Comparison of ENCODE assay signal across 8 cellular contexts in the genomic region with DNA sequence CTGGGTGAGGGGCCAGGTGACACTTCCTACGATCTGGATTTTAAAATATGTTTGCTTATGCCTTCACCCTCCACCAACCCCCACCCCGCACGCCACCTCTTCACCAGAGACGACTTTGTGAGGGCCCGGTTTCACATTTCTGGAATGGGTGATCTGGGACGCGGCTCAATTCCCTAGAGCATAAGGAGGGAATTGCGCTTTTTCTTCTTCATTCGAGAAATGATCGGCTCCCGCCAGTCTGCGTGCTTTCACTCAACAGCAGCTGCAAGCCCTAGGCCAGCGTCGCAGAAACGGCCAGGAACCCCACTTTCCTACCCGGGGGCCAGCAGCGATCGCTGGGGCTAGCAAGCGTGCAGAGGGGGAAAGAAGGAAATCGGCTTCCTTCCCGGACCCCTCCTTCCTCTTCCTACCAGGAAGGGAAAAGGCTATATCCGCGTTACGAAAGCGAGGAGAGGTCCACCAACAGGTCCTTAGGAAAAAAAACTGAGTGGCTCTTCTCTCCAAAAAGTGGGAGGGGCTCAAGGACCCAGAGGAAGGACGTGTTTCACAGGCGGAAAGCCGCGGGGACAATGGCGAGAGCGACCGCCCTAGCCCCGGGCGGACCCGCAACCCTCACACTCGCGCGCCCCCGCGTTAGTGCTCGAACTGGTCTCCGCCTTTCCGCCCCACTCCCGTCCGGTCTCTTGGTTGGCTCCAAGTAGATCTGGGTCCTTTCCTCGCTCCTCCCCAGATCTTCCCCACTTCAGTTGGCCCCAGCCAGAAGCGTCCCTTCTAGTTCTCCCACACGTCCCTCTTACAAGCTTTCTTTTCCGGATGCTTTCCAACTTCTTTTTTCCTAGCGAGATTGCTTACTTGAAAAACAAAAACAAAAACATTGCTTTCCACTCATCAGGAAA. TPM values are rescaled to one million over a fixed set of nuclear protein-coding genes. Genes with fewer than 3 reads are reported as not detected.
DNase-seq lines count a peak whose midpoint lies in the region; FAIRE-seq lines count a peak whose summit lies in the region.

No MANE protein-coding gene starts in this region.

- H3K36me3 ChIP-seq in esophagus (ENCODE audit: control insufficient read depth in 2 of 2, insufficient read depth in 2 of 2, low read length in 1 of 2): peaks cover 0 to 3% of the 10 kb centered on the region in 2 donors
- H3K36me3 ChIP-seq in thymus (ENCODE audit: control insufficient read depth, insufficient read depth): peaks cover 5% of the 10 kb centered on the region

- WGBS in esophagus, 2 donors: 1% methylated on average over 50 of the region's 50 CpGs
- WGBS in thymus: under 1% methylated on average over 50 of the region's 50 CpGs

- H3K27me3 ChIP-seq in esophagus (ENCODE audit: control insufficient read depth in 1 of 2, insufficient read depth in 2 of 2, low read length in 2 of 2) (no peaks in the 10 kb centered on the region), thymus (ENCODE audit: control insufficient read depth, insufficient read depth) (peaks cover 32% of the 10 kb centered on the region)

- no peak for DNase-seq in activated naive CD4-positive, alpha-beta T cell (lab: John Stamatoyannopoulos, UW)
- peak; percentile 96 for DNase-seq in mesenteric fat pad (ENCODE audit: low spot score)
- no peak for DNase-seq in HUDEP-2 (lab: John Stamatoyannopoulos, UW; ENCODE audit: unreplicated experiment in 76 of 76)
- DNase-seq in stimulated activated CD4-positive, alpha-beta T cell treated with anti-CD3 and anti-CD28 coated beads, Interleukin-2, amount 100 ng/mL, for 48 hours: no peak

- H3K36me3 Mint-ChIP-seq in activated naive CD4-positive, alpha-beta T cell treated with anti-CD3 and anti-CD28 coated beads, Interleukin-2, amount 50 U/mL, for 24 hours: peaks cover 2% of the 10 kb centered on the region

- peaks cover 53% of the 10 kb centered on the region for H3K27me3 Mint-ChIP-seq in activated naive CD4-positive, alpha-beta T cell treated with anti-CD3 and anti-CD28 coated beads, Interleukin-2, amount 50 U/mL, for 24 hours

- H3K4me1 Mint-ChIP-seq in activated naive CD4-positive, alpha-beta T cell treated with anti-CD3 and anti-CD28 coated beads, Interleukin-2, amount 50 U/mL, for 24 hours: peaks cover 31% of the 10 kb centered on the region

- peak overlapping the region; percentile 82 to 94 for H3K27ac ChIP-seq in esophagus (ENCODE audit: low read depth in 2 of 2, low read length in 1 of 2)
- peak overlapping the region; percentile 70 for H3K27ac ChIP-seq in thymus (ENCODE audit: low read depth)

- H3K27ac Mint-ChIP-seq in activated naive CD4-positive, alpha-beta T cell treated with anti-CD3 and anti-CD28 coated beads, Interleukin-2, amount 50 U/mL, for 24 hours: no peak overlapping the region

- FAIRE-seq in TTC549 (lab: Jason Lieb, UNC): peak; percentile 87

- H3K9me3 ChIP-seq in esophagus (ENCODE audit: control insufficient read depth in 2 of 2, insufficient read depth in 1 of 2, low read depth in 1 of 2, low read length in 1 of 2) (no peaks in the 10 kb centered on the region), thymus (ENCODE audit: control insufficient read depth) (no peaks in the 10 kb centered on the region)

- H3K4me1 ChIP-seq in esophagus (ENCODE audit: control insufficient read depth in 2 of 2, insufficient read depth in 2 of 2, low read length in 1 of 2) (peaks cover 3 to 5% of the 10 kb centered on the region in 2 donors), thymus (ENCODE audit: control insufficient read depth, insufficient read depth, low read length) (peaks cover 26% of the 10 kb centered on the region)

- H3K4me3 Mint-ChIP-seq in activated naive CD4-positive, alpha-beta T cell treated with anti-CD3 and anti-CD28 coated beads, Interleukin-2, amount 50 U/mL, for 24 hours: peak overlapping the region; percentile 78

- no peaks in the 10 kb centered on the region for H3K9me3 Mint-ChIP-seq in activated naive CD4-positive, alpha-beta T cell treated with anti-CD3 and anti-CD28 coated beads, Interleukin-2, amount 50 U/mL, for 24 hours

- H3K4me3 ChIP-seq in esophagus (ENCODE audit: low read depth in 1 of 2, low read length in 2 of 2) (peak overlapping the region; percentile 43 to 56), thymus (ENCODE audit: low read length) (peak overlapping the region; percentile 67)

RNA-seq across cellular contexts. Expression of gene ADAMTS1, which starts 1.1 kb away (rescaled TPM):
- polyA plus RNA-seq in esophagus: 10 to 100 TPM in 1 of 2 donors, 1 to 10 TPM in 1; 5.2 to 10.2 TPM
- total RNA-seq in mesenteric fat pad: 480 TPM
- 18.3 TPM for polyA plus RNA-seq in thymus
